ENCODE assay signal across 3 cellular contexts in the genomic region with DNA sequence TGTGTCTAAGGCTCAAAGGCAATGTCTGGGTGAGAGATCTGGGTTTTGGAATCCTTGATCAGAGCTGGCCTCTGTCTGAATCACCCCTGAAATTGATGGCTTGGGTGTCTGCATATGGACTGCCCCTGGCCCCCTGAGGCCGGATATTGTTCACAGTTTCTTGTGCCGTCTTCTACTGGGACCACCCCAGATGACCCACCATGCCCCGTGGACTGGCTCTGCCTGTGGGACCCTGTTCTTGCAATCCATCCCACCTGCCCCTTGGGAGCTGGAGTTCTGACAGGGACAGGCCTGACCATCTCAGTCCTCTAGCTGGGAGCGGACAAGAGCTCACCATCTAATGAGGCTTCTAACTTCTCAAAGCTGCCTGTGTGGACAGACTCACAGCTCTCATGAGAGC.
"Had no signal": no experiment of that assay in that cellular context is flagged by ENCODE, and none has a peak within 500 bp of the region (broad histone marks: within the 10 kb centered on the region; RNA-seq: fewer than 3 reads in every experiment).

No MANE protein-coding gene starts in this region.

- ATAC-seq: GM12878 had no signal

- DNase-seq: GDM1, GF-D8 had no signal

- H3K4me3 ChIP-seq: GM12878 had no signal
